ENCODE assay signal across 9 cellular contexts in genomic region chr1:85330711-85331290, GRCh38. TPM values are rescaled to one million over a fixed set of nuclear protein-coding genes. Genes with fewer than 3 reads are reported as not detected.
DNase-seq lines count a peak whose midpoint lies in the region; ATAC-seq and TF ChIP-seq lines count a peak whose summit lies in the region.
"Had no signal": no experiment of that assay in that cellular context is flagged by ENCODE, and none has a peak within 500 bp of the region (broad histone marks: within the 10 kb centered on the region; RNA-seq: fewer than 3 reads in every experiment).

No MANE protein-coding gene starts in this region.

- DNase-seq in HS-5 (ENCODE audit: low read depth) (peak; percentile 98), endodermal cell (no peak), progenitor cell of endocrine pancreas (ENCODE audit: low spot score, unreplicated experiment) (no peak), WERI-Rb-1 (no peak), NCI-H1105 (lab: John Stamatoyannopoulos, UW) (no peak), middle frontal gyrus (ENCODE audit: extremely low spot score, low spot score) (no peak)

- no peaks in the 10 kb centered on the region for H3K36me3 Mint-ChIP-seq in endodermal cell (ENCODE audit: low read depth)
- peaks cover 4% of the 10 kb centered on the region for H3K36me3 Mint-ChIP-seq in progenitor cell of endocrine pancreas (ENCODE audit: insufficient read depth)

- 83 to 93% methylated on average over 5 to 6 of the region's 6 CpGs for WGBS in endodermal cell (ENCODE audit: insufficient coverage in 1 of 2, insufficient read length in 1 of 2), 2 experiments

- H3K9me3 ChIP-seq in endodermal cell (ENCODE audit: control insufficient read depth, low read length) (no peaks in the 10 kb centered on the region), WERI-Rb-1 (ENCODE audit: severe bottlenecking) (no peaks in the 10 kb centered on the region)
- H3K9me3 ChIP-seq: pancreas had no signal

- H3K27me3 Mint-ChIP-seq in endodermal cell (ENCODE audit: insufficient read depth), result no peaks in the 10 kb centered on the region
- H3K27me3 Mint-ChIP-seq in progenitor cell of endocrine pancreas, result no peaks in the 10 kb centered on the region

- ATAC-seq in GM18502 (IDR thresholded peaks at IDR 0.05; ENCODE audit: poor library complexity, unreplicated experiment) (peak; percentile 52), GM18873 (IDR thresholded peaks at IDR 0.05; ENCODE audit: low FRiP score, unreplicated experiment) (no peak)

- no peak overlapping the region for H3K27ac ChIP-seq in endodermal cell (ENCODE audit: low read depth, low read length)
- H3K27ac ChIP-seq in WERI-Rb-1, result no peak overlapping the region

- H3K27ac Mint-ChIP-seq in endodermal cell, result peak overlapping the region; percentile 18
- peak overlapping the region; percentile 49 for H3K27ac Mint-ChIP-seq in progenitor cell of endocrine pancreas

- H3K27me3 ChIP-seq in endodermal cell (ENCODE audit: control insufficient read depth, insufficient read depth, low read length, poor library complexity, severe bottlenecking), result no peaks in the 10 kb centered on the region
- no peaks in the 10 kb centered on the region for H3K27me3 ChIP-seq in WERI-Rb-1 (ENCODE audit: insufficient read depth, low read depth, severe bottlenecking)
- H3K27me3 ChIP-seq: pancreas had no signal

- TF ChIP-seq CTCF in endodermal cell (conservative IDR thresholded peaks at IDR 0.05), result no peak
- TF ChIP-seq CTCF in progenitor cell of endocrine pancreas (IDR thresholded peaks at IDR 0.05; ENCODE audit: unreplicated experiment), result no peak
- TF ChIP-seq CTCF in WERI-Rb-1 (IDR thresholded peaks at IDR 0.05; ENCODE audit: low read depth, low read length), result no peak

- no peak overlapping the region for H3K9ac ChIP-seq in endodermal cell (ENCODE audit: extremely low read depth, low read length, poor library complexity, severe bottlenecking)

- H3K4me3 ChIP-seq in endodermal cell (ENCODE audit: low read length), result no peak overlapping the region
- no peak overlapping the region for H3K4me3 ChIP-seq in WERI-Rb-1 (ENCODE audit: low read depth, low read length)
- H3K4me3 ChIP-seq: pancreas had no signal

- no peaks in the 10 kb centered on the region for H3K4me1 ChIP-seq in endodermal cell (ENCODE audit: control insufficient read depth, insufficient read depth, low read length)

- H3K4me1 Mint-ChIP-seq in endodermal cell (peaks cover 22% of the 10 kb centered on the region), progenitor cell of endocrine pancreas (ENCODE audit: low read depth) (peaks cover 9% of the 10 kb centered on the region)

- H3K36me3 ChIP-seq in endodermal cell (ENCODE audit: control insufficient read depth, insufficient read depth, low read length), result no peaks in the 10 kb centered on the region
- H3K36me3 ChIP-seq in WERI-Rb-1, result no peaks in the 10 kb centered on the region
- H3K36me3 ChIP-seq: pancreas had no signal

- H3K9me3 Mint-ChIP-seq in endodermal cell (peaks cover 2% of the 10 kb centered on the region), progenitor cell of endocrine pancreas (ENCODE audit: low read depth) (peaks cover 7% of the 10 kb centered on the region)

- H3K4me3 Mint-ChIP-seq in endodermal cell (no peak overlapping the region), progenitor cell of endocrine pancreas (ENCODE audit: low read depth) (no peak overlapping the region)

RNA-seq across cellular contexts. Expression of gene BCL10, which starts 54.4 kb away (rescaled TPM):
- total RNA-seq in endodermal cell, result 10 to 100 TPM; 21.3 to 22.6 TPM
- polyA plus RNA-seq in endodermal cell (2013, experiment 1 of 2), result 14.9 TPM
- 17.3 TPM for polyA plus RNA-seq in endodermal cell (2013, experiment 2 of 2)
- total RNA-seq in progenitor cell of endocrine pancreas, result 19.9 and 20.9 TPM in 2 replicates
